Comparison of ENCODE assay signal across 8 cellular contexts in the genomic region with DNA sequence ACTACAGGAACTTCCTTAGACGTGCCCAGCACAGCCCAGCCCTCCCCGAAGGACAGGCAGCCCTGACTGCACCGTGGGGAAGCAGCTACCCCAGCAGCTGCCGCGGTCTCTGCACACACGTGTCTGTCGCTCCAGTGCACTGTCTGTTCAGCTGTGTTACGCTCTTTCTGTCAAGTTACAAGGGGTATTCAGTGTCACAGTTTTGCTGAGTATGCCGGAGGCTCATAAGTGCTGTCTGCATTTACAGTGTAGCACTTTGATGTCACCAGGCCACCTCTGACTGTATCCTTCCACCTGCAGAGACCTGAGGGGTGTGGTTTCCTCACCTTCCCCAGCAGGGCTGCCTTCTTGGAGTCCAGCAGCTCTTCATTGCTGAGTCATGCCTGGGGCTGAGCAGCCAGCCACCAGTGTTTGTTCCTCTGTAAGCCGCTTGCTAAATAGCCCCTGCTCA.
DNase-seq lines count a peak whose midpoint lies in the region; ATAC-seq and TF ChIP-seq lines count a peak whose summit lies in the region.

No MANE protein-coding gene starts in this region.

- no peak overlapping the region for H2AFZ ChIP-seq in H9 (ENCODE audit: low read length)

- no peak overlapping the region for H2BK20ac ChIP-seq in H9 (ENCODE audit: low read depth, low read length, poor library complexity, severe bottlenecking)

- WGBS in H9 (ENCODE audit: extremely low coverage, insufficient read length, low lambda C conversion rate) = no CpG with 5 or more reads among the region's 10 CpGs

- no peaks in the 10 kb centered on the region for H3K27me3 ChIP-seq in H9 (ENCODE audit: insufficient read depth, low read length)

- peaks cover 28 to 52% (median 49%) of the 10 kb centered on the region in 3 experiments for H3K36me3 Mint-ChIP-seq in H9 (ENCODE audit: insufficient read depth in 1 of 3, low read depth in 3 of 3)
- H3K36me3 Mint-ChIP-seq in brain = peaks cover 65% of the 10 kb centered on the region

- H3K9ac ChIP-seq in H9 (ENCODE audit: extremely low read depth, insufficient read length, low read length) = no peak overlapping the region

- no peak overlapping the region for H2BK12ac ChIP-seq in H9 (ENCODE audit: insufficient read length, low read depth, low read length)

- H3K4me1 Mint-ChIP-seq in H9 (peaks cover 13 to 16% of the 10 kb centered on the region in 2 experiments), brain (peaks cover 38% of the 10 kb centered on the region)

- no peak overlapping the region for H2AK5ac ChIP-seq in H9 (ENCODE audit: insufficient read length, low read length)

- H3K79me2 ChIP-seq in H9 (ENCODE audit: insufficient read depth, low read length) = no peaks in the 10 kb centered on the region

- H3K56ac ChIP-seq in H9 (ENCODE audit: insufficient read length, low read depth, low read length) = no peak overlapping the region

- DNase-seq in NCI-H2171 treated with DMSO at 0.1 percent for 48 hours (lab: John Stamatoyannopoulos, UW) (peak; percentile 75), NCI-H2171 (lab: John Stamatoyannopoulos, UW) (no peak), H9 (peak; percentile 50), NAMALWA (ENCODE audit: low spot score) (peak; percentile 84), renal cortical epithelial cell (ENCODE audit: low read depth) (peak; percentile 57), left ventricle myocardium superior (no peak), nucleus accumbens (lab: John Stamatoyannopoulos, UW) (no peak)

- H3K79me1 ChIP-seq in H9 (ENCODE audit: insufficient read depth, low read depth, low read length, poor library complexity, severe bottlenecking) = peaks cover 2% of the 10 kb centered on the region

- H2BK120ac ChIP-seq in H9 (ENCODE audit: low read depth, low read length, poor library complexity, severe bottlenecking) = no peak overlapping the region

- H2BK5ac ChIP-seq in H9 (ENCODE audit: insufficient read length, low read length) = no peak overlapping the region

- no peaks in the 10 kb centered on the region for H3K9me3 ChIP-seq in H9 (ENCODE audit: control insufficient read depth, low read depth, low read length)

- H3K9me3 Mint-ChIP-seq in H9 (no peaks in the 10 kb centered on the region), brain (no peaks in the 10 kb centered on the region)

- no peak overlapping the region for H3K4me3 Mint-ChIP-seq in H9
- H3K4me3 Mint-ChIP-seq in brain = no peak overlapping the region

- no peak overlapping the region for H3T11ph ChIP-seq in H9 (ENCODE audit: low read length)

- intact Hi-C loops in left ventricle myocardium superior (cut with micrococcal nuclease) = no loop called here

- H4K5ac ChIP-seq in H9 (ENCODE audit: insufficient read length, low read depth, low read length) = no peak overlapping the region

- H3K27ac ChIP-seq in H9 (ENCODE audit: insufficient read length, low read depth, low read length) = no peak overlapping the region

- H3K4ac ChIP-seq in H9 (ENCODE audit: low read depth, low read length) = no peak overlapping the region

- no peak for ATAC-seq in left ventricle myocardium superior

- TF ChIP-seq CTCF in H9 (conservative IDR thresholded peaks at IDR 0.05) = no peak
- no peak for TF ChIP-seq CTCF in brain (conservative IDR thresholded peaks at IDR 0.05)

- H3K27me3 Mint-ChIP-seq in H9 (ENCODE audit: low read depth) = no peaks in the 10 kb centered on the region; the same call in 1 of the 2 replicates
- peaks cover 3% of the 10 kb centered on the region for H3K27me3 Mint-ChIP-seq in brain

- H3K27ac Mint-ChIP-seq in H9 (peak overlapping the region in 2 of 3 experiments; percentile 93 to 96; a peak in 4 of 7 replicates), brain (peak overlapping the region; percentile 56 to 94 (median 80))

- no peak overlapping the region for H3K14ac ChIP-seq in H9 (ENCODE audit: insufficient read depth, low read length)

- no peak overlapping the region for H4K91ac ChIP-seq in H9 (ENCODE audit: insufficient read length, low read depth, low read length)

- no peak overlapping the region for H2BK15ac ChIP-seq in H9 (ENCODE audit: low read depth, low read length)

- H4K8ac ChIP-seq in H9 (replicated peaks; ENCODE audit: insufficient read length, low read depth, low read length) = no peak overlapping the region

- H3K23ac ChIP-seq in H9 (ENCODE audit: insufficient read length, low read depth, low read length) = no peak overlapping the region

- no peak overlapping the region for H3K4me2 ChIP-seq in H9 (ENCODE audit: insufficient read depth, insufficient read length, low read length)

- no peaks in the 10 kb centered on the region for H4K20me1 ChIP-seq in H9 (ENCODE audit: control insufficient read depth, insufficient read depth, insufficient read length)

- H3K23me2 ChIP-seq in H9 (ENCODE audit: insufficient read length, low read depth, low read length, poor library complexity, severe bottlenecking) = no peaks in the 10 kb centered on the region

- H3K18ac ChIP-seq in H9 (ENCODE audit: insufficient read length, low read depth, low read length) = no peak overlapping the region

- no peaks in the 10 kb centered on the region for H3K4me1 ChIP-seq in H9 (ENCODE audit: insufficient read depth, low read length)

Comparison
In these comparisons a context has a peak if more than half of its experiments do, and no peak if none do; other contexts are left out.
1. DNase-seq: peak in NCI-H2171 treated with DMSO at 0.1 percent for 48 hours (single experiment), H9 (single experiment), NAMALWA (single experiment) and renal cortical epithelial cell (single experiment); none in NCI-H2171 (single experiment), left ventricle myocardium superior (single experiment) and nucleus accumbens (0 of 56).